Comparison of ENCODE assay signal across 8 cellular contexts in genomic region chr6:3848380-3848779, GRCh38. TPM values are rescaled to one million over a fixed set of nuclear protein-coding genes. Genes with fewer than 3 reads are reported as not detected.
DNase-seq lines count a peak whose midpoint lies in the region; ATAC-seq and TF ChIP-seq lines count a peak whose summit lies in the region.

No MANE protein-coding gene starts in this region.

- H3K9me3 Mint-ChIP-seq in T-cell = no peaks in the 10 kb centered on the region

- TF ChIP-seq CTCF in foreskin keratinocyte (conservative IDR thresholded peaks at IDR 0.05) (no peak), sigmoid colon (IDR thresholded peaks at IDR 0.05) (no peak), BE2C (IDR thresholded peaks at IDR 0.05; ENCODE audit: low read depth, low read length) (no peak)

- H3K9me3 ChIP-seq in sigmoid colon (no peaks in the 10 kb centered on the region), BE2C (no peaks in the 10 kb centered on the region)

- no peaks in the 10 kb centered on the region for H3K27me3 ChIP-seq in foreskin keratinocyte
- H3K27me3 ChIP-seq in sigmoid colon = no peaks in the 10 kb centered on the region
- H3K27me3 ChIP-seq in BE2C = no peaks in the 10 kb centered on the region

- no peaks in the 10 kb centered on the region for H3K27me3 Mint-ChIP-seq in T-cell

- intact Hi-C loops in sigmoid colon (cut with DNase I) = loop anchor here (2.0 kb wide), 1 partner anchor 98 kb away; the partner anchor contains the start of gene PXDC1

- ATAC-seq in T-cell (replicated peaks in 1 of 4) = no peak
- peak; percentile 49 for ATAC-seq in foreskin keratinocyte
- ATAC-seq in GM21619 (IDR thresholded peaks at IDR 0.05; ENCODE audit: unreplicated experiment) = no peak

- POLR2A ChIA-PET in T-cell (lab: Charles Lee) = interaction anchor here in 1 of 2 donors (0.6 kb wide), 1 partner anchor 179 kb away, joined by 3 read pairs; no protein-coding TSS in a partner anchor

- peaks cover 3% of the 10 kb centered on the region for H3K36me3 Mint-ChIP-seq in T-cell

- no peaks in the 10 kb centered on the region for H3K36me3 ChIP-seq in sigmoid colon
- no peaks in the 10 kb centered on the region for H3K36me3 ChIP-seq in BE2C

- H3K4me3 Mint-ChIP-seq in T-cell = peak overlapping the region; percentile 76 to 79 (median 79)

- H3K27ac ChIP-seq in foreskin keratinocyte (peak overlapping the region; percentile 37), sigmoid colon (peak overlapping the region; percentile 67 to 80 (median 73))

- WGBS in sigmoid colon, 2 donors = 93 to 96% methylated on average over 9 of the region's 9 CpGs

- H3K27ac Mint-ChIP-seq in T-cell = peak overlapping the region; percentile 89 to 91

- H3K4me1 ChIP-seq in foreskin keratinocyte = peaks cover 11% of the 10 kb centered on the region
- peaks cover 0 to 32% (median 11%) of the 10 kb centered on the region in 4 donors for H3K4me1 ChIP-seq in sigmoid colon
- H3K4me1 ChIP-seq in BE2C = no peaks in the 10 kb centered on the region

- CTCF ChIA-PET in T-cell (lab: Charles Lee) = interaction anchor here (0.6 to 3.0 kb wide), 21 partner anchors 13 to 1073 kb away, joined by 3 to 23 read pairs (median 4); partner anchors contain the start of gene ECI2 (in 1 of the 2)

- H3K4me3 ChIP-seq in GM08714 (ENCODE audit: low read length) (peak overlapping the region; percentile 24; the same call in 1 of the 2 replicates), sigmoid colon (peak overlapping the region; percentile 12 to 55 (median 49)), BE2C (ENCODE audit: low read depth, low read length) (no peak overlapping the region; the same call in 1 of the 2 replicates)

- no peak for TF ChIP-seq POLR2A in sigmoid colon (IDR thresholded peaks at IDR 0.05)

- TF ChIP-seq EP300 in sigmoid colon (IDR thresholded peaks at IDR 0.05) = no peak

- peaks cover 20 to 27% (median 24%) of the 10 kb centered on the region in 3 donors for H3K4me1 Mint-ChIP-seq in T-cell

- DNase-seq in T-cell = no peak
- peak in 1 of 2 donors; percentile 67 for DNase-seq in foreskin keratinocyte
- DNase-seq in sigmoid colon = no peak
- no peak for DNase-seq in medulla oblongata (ENCODE audit: extremely low spot score)
- DNase-seq in BE2C = no peak
- no peak for DNase-seq in central memory CD4-positive, alpha-beta T cell

RNA-seq across cellular contexts. Expression of gene FAM50B, which starts 0.8 kb away (rescaled TPM):
- total RNA-seq in T-cell = 10 to 100 TPM in 3 of 5 donors, 1 to 10 TPM in 2; 2.3 to 14.9 (median 11.6) TPM
- 6.9 and 7.8 TPM in 2 replicates for total RNA-seq in foreskin keratinocyte
- polyA plus RNA-seq in foreskin keratinocyte = 9.2 and 9.4 TPM in 2 replicates
- total RNA-seq in sigmoid colon = 10 to 100 TPM in 3 of 4 donors, 1 to 10 TPM in 1; 9.6 to 16.1 (median 13.3) TPM
- 1 to 10 TPM; 2.5 to 8.4 (median 5.4) TPM for polyA plus RNA-seq in sigmoid colon
- 53.6 TPM for polyA plus RNA-seq in BE2C (2012; ENCODE audit: insufficient read depth, insufficient read length, low read depth)
